8 cellular contexts compared by ENCODE assay signal in the genomic region with DNA sequence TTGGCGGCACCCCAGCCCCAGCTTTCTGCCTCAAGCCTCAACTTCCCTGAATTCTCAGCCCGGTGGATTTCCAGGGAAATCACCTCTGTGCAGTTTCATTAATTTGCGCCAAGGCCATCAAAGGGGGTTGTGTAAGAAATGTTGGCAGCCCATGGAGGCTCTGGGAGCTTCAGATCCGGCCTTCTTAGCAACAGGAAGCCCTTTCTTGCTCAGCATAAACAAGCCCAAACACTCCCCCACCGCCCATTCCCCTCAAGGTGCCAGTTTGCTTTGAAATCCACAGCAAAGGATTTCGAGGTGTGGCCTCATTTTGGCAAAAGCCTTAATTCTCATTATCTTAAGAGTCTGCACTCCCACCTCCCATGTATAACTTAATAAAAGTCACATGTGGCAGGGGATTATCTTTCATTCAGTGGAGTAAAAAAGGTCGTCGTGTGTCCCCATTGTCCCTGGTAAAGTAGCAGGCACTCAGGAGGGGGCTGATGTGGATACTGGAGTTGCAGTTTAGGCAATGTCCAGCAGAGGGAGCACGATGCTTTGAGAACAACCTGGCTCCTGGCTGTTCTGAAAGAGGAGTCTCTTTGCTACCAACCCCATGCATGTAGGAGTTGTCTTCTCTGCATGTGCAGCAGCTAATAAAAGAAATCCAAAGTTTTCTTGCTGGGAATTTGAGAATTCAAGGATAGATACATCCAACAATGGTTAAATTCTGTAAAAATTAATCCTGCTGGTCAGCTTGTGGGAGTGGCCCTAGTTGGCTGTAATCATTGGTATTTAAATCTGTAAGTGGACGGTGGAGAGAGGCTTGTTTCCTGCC. TPM values are rescaled to one million over a fixed set of nuclear protein-coding genes. Genes with fewer than 3 reads are reported as not detected.
DNase-seq lines count a peak whose midpoint lies in the region; ATAC-seq, FAIRE-seq and TF ChIP-seq lines count a peak whose summit lies in the region.

No MANE protein-coding gene starts in this region.

- peak; percentile 59 for DNase-seq in GM18507 (ENCODE audit: extremely low spot score, insufficient read length, low read depth)
- peak; percentile 84 for DNase-seq in NCI-H2227 (lab: John Stamatoyannopoulos, UW; ENCODE audit: unreplicated experiment)
- DNase-seq in WTC11 (ENCODE audit: low spot score): peak; percentile 94
- DNase-seq in cardiac fibroblast (ENCODE audit: low read depth in 2 of 2): peak; percentile 86
- no peak for DNase-seq in kidney
- DNase-seq in stimulated activated CD4-positive, alpha-beta T cell treated with anti-CD3 and anti-CD28 coated beads, Interleukin-1b, Interleukin-23, amount 100 ng/mL, for 48 hours: peak; percentile 77

- H3K4me1 ChIP-seq in kidney (ENCODE audit: control insufficient read depth in 1 of 2, insufficient read depth in 1 of 2, low read depth in 1 of 2, low read length in 2 of 2): no peaks in the 10 kb centered on the region

- TF ChIP-seq CTCF in WTC11 (IDR thresholded peaks at IDR 0.05): peak; percentile 95
- peak; percentile 93 for TF ChIP-seq CTCF in cardiac fibroblast (IDR thresholded peaks at IDR 0.05; ENCODE audit: low read depth, low read length)
- TF ChIP-seq CTCF in kidney (IDR thresholded peaks at IDR 0.05; ENCODE audit: borderline replicate concordance, extremely low read depth, insufficient read depth): peak; percentile 96

- intact Hi-C loops in kidney (cut with DNase I): loop anchor here (5.0 kb wide), 1 partner anchor 331 kb away; no protein-coding TSS in a partner anchor

- POLR2A ChIA-PET in WTC11 (lab: Charles Lee): no interaction called here

- no peaks in the 10 kb centered on the region for H3K9me3 Mint-ChIP-seq in WTC11

- no peak overlapping the region for H3K27ac ChIP-seq in kidney (ENCODE audit: low read depth in 2 of 2, low read length in 2 of 2)

- peaks cover 11% of the 10 kb centered on the region for H3K4me1 Mint-ChIP-seq in WTC11

- H3K9ac ChIP-seq in kidney (ENCODE audit: low read length in 2 of 2): no peak overlapping the region

- ATAC-seq in HG03097 (IDR thresholded peaks at IDR 0.05; ENCODE audit: low FRiP score, unreplicated experiment): peak; percentile 89
- ATAC-seq in WTC11: peak; percentile 95

- CTCF ChIA-PET in WTC11 (lab: Charles Lee): interaction anchor here (0.9 to 1.7 kb wide), 7 partner anchors 37 to 407 kb away, joined by 3 to 14 read pairs (median 4); no protein-coding TSS in a partner anchor

- no peaks in the 10 kb centered on the region for H3K36me3 ChIP-seq in kidney (ENCODE audit: control insufficient read depth in 1 of 2, insufficient read depth in 2 of 2, low read length in 2 of 2)

- no peaks in the 10 kb centered on the region for H3K9me3 ChIP-seq in kidney (ENCODE audit: control insufficient read depth in 1 of 2, low read length in 2 of 2)

- peak; percentile 69 for FAIRE-seq in A204.1 (lab: Jason Lieb, UNC)
- FAIRE-seq in GM18507 (lab: Jason Lieb, UNC): peak; percentile 93
- peak; percentile 87 for FAIRE-seq in kidney (lab: Jason Lieb, UNC)

- H3K36me3 Mint-ChIP-seq in WTC11: no peaks in the 10 kb centered on the region

- H3K27ac Mint-ChIP-seq in WTC11: no peak overlapping the region

- H3K4me3 ChIP-seq in cardiac fibroblast (replicated peaks in 1 of 2; ENCODE audit: low read depth in 2 of 2, low read length in 2 of 2) (no peak overlapping the region), kidney (ENCODE audit: low read length in 2 of 2) (no peak overlapping the region)

- no peaks in the 10 kb centered on the region; the same call in 1 of the 2 replicates for H3K27me3 Mint-ChIP-seq in WTC11 (ENCODE audit: low read depth)

- no peak overlapping the region for H3K4me3 Mint-ChIP-seq in WTC11

TF ChIP-seq in WTC11, 78 proteins besides CTCF, POLR2A, EP300 and RAD21:
- no peak for TF ChIP-seq NR1H2 (CRISPR knock-in tag; IDR thresholded peaks at IDR 0.05)
- TF ChIP-seq, protein P1, sequence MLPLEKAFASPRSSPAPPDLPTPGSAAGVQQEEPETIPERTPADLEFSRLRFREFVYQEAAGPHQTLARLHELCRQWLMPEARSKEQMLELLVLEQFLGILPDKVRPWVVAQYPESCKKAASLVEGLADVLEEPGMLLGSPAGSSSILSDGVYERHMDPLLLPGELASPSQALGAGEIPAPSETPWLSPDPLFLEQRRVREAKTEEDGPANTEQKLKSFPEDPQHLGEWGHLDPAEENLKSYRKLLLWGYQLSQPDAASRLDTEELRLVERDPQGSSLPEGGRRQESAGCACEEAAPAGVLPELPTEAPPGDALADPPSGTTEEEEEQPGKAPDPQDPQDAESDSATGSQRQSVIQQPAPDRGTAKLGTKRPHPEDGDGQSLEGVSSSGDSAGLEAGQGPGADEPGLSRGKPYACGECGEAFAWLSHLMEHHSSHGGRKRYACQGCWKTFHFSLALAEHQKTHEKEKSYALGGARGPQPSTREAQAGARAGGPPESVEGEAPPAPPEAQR (CRISPR knock-in tag; IDR thresholded peaks at IDR 0.05): no peak

RNA-seq across cellular contexts. Expression of a gene that starts 39.5 kb away (rescaled TPM):
- total RNA-seq in WTC11 (2021): 2.3 to 4.3 TPM (median 3.1 TPM) in 3 replicates
- total RNA-seq in kidney: 4.5 TPM
- 0.24 TPM for polyA plus RNA-seq in kidney (ENCODE audit: insufficient read depth, low read depth, low replicate concordance)
